In the genomic region with DNA sequence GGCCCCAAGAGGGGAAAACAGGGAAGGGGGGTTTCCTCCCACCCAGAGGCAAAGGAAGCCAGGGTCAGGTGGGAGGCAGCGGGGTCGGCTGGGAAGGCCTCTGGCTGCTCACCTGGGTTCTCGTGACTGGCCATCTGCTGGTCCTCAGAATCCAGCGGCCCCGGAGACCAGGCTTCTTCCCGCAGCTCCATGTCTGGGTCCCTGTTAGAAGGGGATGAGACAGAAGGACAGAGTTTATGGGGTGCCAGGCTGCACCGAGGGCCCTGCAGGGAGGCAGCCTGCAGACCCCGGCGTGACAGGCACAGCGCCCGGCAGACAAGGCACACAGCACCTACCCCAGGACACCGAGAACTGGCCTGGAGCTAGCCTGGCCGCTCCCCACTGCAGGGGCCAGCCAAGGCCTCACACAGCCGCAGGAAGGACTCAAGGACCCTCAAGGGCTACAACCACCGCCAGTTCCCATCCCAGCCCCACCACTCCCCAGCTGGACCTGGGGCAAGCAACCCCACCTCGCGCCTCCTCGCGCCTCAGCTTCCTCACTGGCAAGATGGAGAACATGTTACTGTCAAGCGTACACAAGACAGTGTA, we compare ENCODE assay signal across 25 cellular contexts.
"Had no signal": no experiment of that assay in that cellular context is flagged by ENCODE, and none has a peak within 500 bp of the region (broad histone marks: within the 10 kb centered on the region; RNA-seq: fewer than 3 reads in every experiment).

No MANE protein-coding gene starts in this region.

- H3K9me3 Mint-ChIP-seq: activated CD4-positive, alpha-beta T cell treated with anti-CD3 and anti-CD28 coated beads, Interleukin-2, amount 10 ng/mL, durations not matched to agents 24 days and 14 days; activated CD8-positive, alpha-beta T cell treated with anti-CD3 and anti-CD28 coated beads for 36 hours; activated naive CD4-positive, alpha-beta T cell treated with anti-CD3 and anti-CD28 coated beads, Interleukin-2, amount 50 U/mL, for 24 hours; natural killer cell treated with Interleukin-12 subunit alpha and Interleukin-12 subunit beta and Interleukin-15 and Interleukin-18, amount 100 ng/mL, for 72 hours; stimulated activated effector memory CD8-positive, alpha-beta T cell treated with anti-CD3 and anti-CD28 coated beads, Interleukin-12 subunit alpha, Interleukin-12 subunit beta, amount 100 ng/mL, for 72 hours had no signal

- DNase-seq: activated CD4-positive, alpha-beta T cell treated with anti-CD3 and anti-CD28 coated beads, Interleukin-2, amount 10 ng/mL, durations not matched to agents 24 days and 14 days; activated CD8-positive, alpha-beta memory T cell treated with anti-CD3 and anti-CD28 coated beads, Interleukin-2, amount 10 ng/mL, durations not matched to agents 7 days and 5 days; activated CD8-positive, alpha-beta T cell treated with anti-CD3 and anti-CD28 coated beads for 36 hours; activated gamma-delta T cell; activated T-cell treated with anti-CD3 and anti-CD28 coated beads for 4 hours; central memory CD4-positive, alpha-beta T cell; dorsolateral prefrontal cortex; gastrocnemius medialis; head of caudate nucleus; hypothalamus; left ventricle myocardium superior; mammary epithelial cell; midbrain; occipital lobe; posterior cingulate gyrus; stimulated activated CD4-positive, alpha-beta T cell treated with anti-CD3 and anti-CD28 coated beads, Interleukin-2, amount 100 ng/mL, for 24 hours; transverse colon had no signal

- H3K4me3 ChIP-seq: ascending aorta, dorsolateral prefrontal cortex, esophagus muscularis mucosa, gastrocnemius medialis, right lobe of liver, skin epidermis, transverse colon, vagina had no signal

- H3K27me3 ChIP-seq: ascending aorta, dorsolateral prefrontal cortex, esophagus muscularis mucosa, gastrocnemius medialis, right lobe of liver, transverse colon, vagina had no signal

- H3K27ac ChIP-seq: ascending aorta, gastrocnemius medialis, right lobe of liver, skin epidermis, transverse colon, vagina had no signal

- ATAC-seq: activated CD8-positive, alpha-beta memory T cell treated with anti-CD3 and anti-CD28 coated beads, Interleukin-2, amount 10 ng/mL, durations not matched to agents 7 days and 5 days; activated CD8-positive, alpha-beta T cell treated with anti-CD3 and anti-CD28 coated beads for 36 hours; gastrocnemius medialis; left ventricle myocardium superior; natural killer cell treated with Interleukin-12 subunit alpha and Interleukin-12 subunit beta and Interleukin-15 and Interleukin-18, amount 100 ng/mL, for 72 hours; right lobe of liver; stimulated activated effector memory CD8-positive, alpha-beta T cell treated with anti-CD3 and anti-CD28 coated beads, Interleukin-12 subunit alpha, Interleukin-12 subunit beta, amount 100 ng/mL, for 72 hours had no signal

- H3K27me3 Mint-ChIP-seq: activated CD4-positive, alpha-beta T cell treated with anti-CD3 and anti-CD28 coated beads, Interleukin-2, amount 10 ng/mL, durations not matched to agents 24 days and 14 days; activated CD8-positive, alpha-beta memory T cell treated with anti-CD3 and anti-CD28 coated beads, Interleukin-2, amount 10 ng/mL, durations not matched to agents 7 days and 5 days; activated CD8-positive, alpha-beta T cell treated with anti-CD3 and anti-CD28 coated beads for 36 hours; activated naive CD4-positive, alpha-beta T cell treated with anti-CD3 and anti-CD28 coated beads, Interleukin-2, amount 50 U/mL, for 24 hours; natural killer cell treated with Interleukin-12 subunit alpha and Interleukin-12 subunit beta and Interleukin-15 and Interleukin-18, amount 100 ng/mL, for 72 hours had no signal

- H3K27ac Mint-ChIP-seq: activated CD4-positive, alpha-beta T cell treated with anti-CD3 and anti-CD28 coated beads, Interleukin-2, amount 10 ng/mL, durations not matched to agents 24 days and 14 days; activated CD8-positive, alpha-beta memory T cell treated with anti-CD3 and anti-CD28 coated beads, Interleukin-2, amount 10 ng/mL, durations not matched to agents 7 days and 5 days; activated CD8-positive, alpha-beta T cell treated with anti-CD3 and anti-CD28 coated beads for 36 hours; activated naive CD4-positive, alpha-beta T cell treated with anti-CD3 and anti-CD28 coated beads, Interleukin-2, amount 50 U/mL, for 24 hours; stimulated activated effector memory CD8-positive, alpha-beta T cell treated with anti-CD3 and anti-CD28 coated beads, Interleukin-12 subunit alpha, Interleukin-12 subunit beta, amount 100 ng/mL, for 72 hours had no signal

- H3K9me3 ChIP-seq: ascending aorta, esophagus muscularis mucosa, gastrocnemius medialis, right lobe of liver, transverse colon, vagina had no signal

- H3K4me3 Mint-ChIP-seq: activated CD4-positive, alpha-beta T cell treated with anti-CD3 and anti-CD28 coated beads, Interleukin-2, amount 10 ng/mL, durations not matched to agents 24 days and 14 days; activated CD8-positive, alpha-beta memory T cell treated with anti-CD3 and anti-CD28 coated beads, Interleukin-2, amount 10 ng/mL, durations not matched to agents 7 days and 5 days; activated CD8-positive, alpha-beta T cell treated with anti-CD3 and anti-CD28 coated beads for 36 hours; activated naive CD4-positive, alpha-beta T cell treated with anti-CD3 and anti-CD28 coated beads, Interleukin-2, amount 50 U/mL, for 24 hours; natural killer cell treated with Interleukin-12 subunit alpha and Interleukin-12 subunit beta and Interleukin-15 and Interleukin-18, amount 100 ng/mL, for 72 hours; stimulated activated effector memory CD8-positive, alpha-beta T cell treated with anti-CD3 and anti-CD28 coated beads, Interleukin-12 subunit alpha, Interleukin-12 subunit beta, amount 100 ng/mL, for 72 hours had no signal
